In the genomic region with DNA sequence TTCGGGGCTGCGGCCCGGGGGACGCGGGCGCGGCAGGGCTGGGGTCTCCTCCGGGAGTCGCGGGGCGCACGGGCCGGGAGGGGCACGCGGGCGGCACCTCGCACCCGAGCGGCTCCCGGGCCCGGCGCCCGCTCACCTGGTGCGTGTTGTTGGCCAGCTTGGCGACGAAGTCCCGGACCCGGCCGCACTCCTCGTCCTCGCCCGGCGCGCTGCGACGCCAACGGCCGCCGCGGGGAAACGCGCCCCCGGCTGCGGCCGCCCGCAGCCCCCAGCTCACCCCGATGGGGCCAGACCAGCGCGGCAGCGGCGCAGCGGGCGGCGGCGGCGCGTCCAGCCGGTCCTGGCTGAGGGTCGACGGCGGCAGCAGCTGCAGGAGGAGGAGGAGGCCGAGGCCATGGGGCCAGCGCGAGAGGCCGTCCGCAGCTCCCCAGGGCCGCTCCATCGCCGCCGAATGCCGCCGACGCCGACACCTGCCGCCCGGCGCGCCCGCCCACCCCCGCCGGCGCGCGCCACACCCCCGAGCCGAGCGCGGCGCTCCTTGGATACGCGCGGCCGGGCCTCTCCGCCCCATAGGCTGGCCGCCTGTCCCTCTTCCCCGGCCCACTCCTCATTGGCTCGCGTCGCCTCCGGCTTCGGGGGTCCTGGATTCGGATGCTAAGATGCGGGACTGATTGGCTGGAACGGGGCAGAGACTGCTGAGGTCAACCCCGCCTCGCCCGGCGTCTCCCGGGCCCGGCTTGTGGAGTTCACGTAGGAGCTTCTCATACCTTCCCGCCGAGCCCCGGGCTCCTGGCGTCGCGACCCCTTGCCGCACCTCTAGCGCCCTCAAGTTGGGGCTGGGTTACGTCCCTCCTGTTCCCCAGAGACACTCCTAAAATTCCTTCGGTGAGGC, we compare ENCODE assay signal across 8 cellular contexts. TPM values are rescaled to one million over a fixed set of nuclear protein-coding genes. Genes with fewer than 3 reads are reported as not detected.
A peak's percentile ranks its signal among the peaks of the same experiment; 100 is the strongest.
DNase-seq lines count a peak whose midpoint lies in the region; ATAC-seq and TF ChIP-seq lines count a peak whose summit lies in the region.

Gene SORT1 (minus strand): TSS at position 468 of the 892 bp plus-strand sequence. CDS start 26 bp downstream, at position 442.

- H3K4me2 ChIP-seq in smooth muscle cell: peak within 1 kb of the TSS; percentile 92

- peaks cover 8% of the 10 kb centered on the region for H3K27me3 ChIP-seq in smooth muscle cell (ENCODE audit: low read depth)

- peaks cover 15% of the 10 kb centered on the region for H3F3A ChIP-seq in smooth muscle cell (ENCODE audit: low read depth)

- ATAC-seq in GM18517 (IDR thresholded peaks at IDR 0.05; ENCODE audit: unreplicated experiment) (peak; percentile 48), HG03135 (IDR thresholded peaks at IDR 0.05; ENCODE audit: unreplicated experiment) (peak; percentile 68)

- peak within 1 kb of the TSS; percentile 59 for H3K4me3 ChIP-seq in smooth muscle cell

- no peaks in the 10 kb centered on the region for H3K36me3 ChIP-seq in smooth muscle cell (ENCODE audit: low read depth)

- H2AFZ ChIP-seq in smooth muscle cell (ENCODE audit: low read depth): peak within 1 kb of the TSS; percentile 61

- H4K20me1 ChIP-seq in smooth muscle cell (ENCODE audit: low read depth): no peaks in the 10 kb centered on the region

- under 1% methylated on average over 58 of the region's 121 CpGs for WGBS in smooth muscle cell (ENCODE audit: low lambda C conversion rate)

- TF ChIP-seq CTCF in smooth muscle cell (IDR thresholded peaks at IDR 0.05; ENCODE audit: borderline replicate concordance, insufficient read depth, poor library complexity, severe bottlenecking): no peak

- H3K9ac ChIP-seq in smooth muscle cell (ENCODE audit: low read depth): no peak within 1 kb of the TSS

- H3K4me1 ChIP-seq in smooth muscle cell (ENCODE audit: low read depth): peaks cover 25% of the 10 kb centered on the region

- H3K79me2 ChIP-seq in smooth muscle cell (ENCODE audit: low read depth): peaks cover 10% of the 10 kb centered on the region

- no peaks in the 10 kb centered on the region for H3K9me3 ChIP-seq in smooth muscle cell (replicated peaks; ENCODE audit: low read depth)

- peak within 1 kb of the TSS; percentile 41 for H3K27ac ChIP-seq in smooth muscle cell (ENCODE audit: low read depth)

- peak; percentile 96 for DNase-seq in NCI-H2227 treated with DMSO at 0.1 percent for 48 hours (lab: John Stamatoyannopoulos, UW)
- peak; percentile 15 for DNase-seq in activated CD4-positive, alpha-beta T cell treated with anti-CD3 and anti-CD28 coated beads for 1 hour
- peak; percentile 92 for DNase-seq in cerebellar cortex (ENCODE audit: low spot score)
- DNase-seq in inferior parietal cortex (ENCODE audit: extremely low spot score): peak; percentile 95
- no peak for DNase-seq in smooth muscle cell (lab: John Stamatoyannopoulos, UW; ENCODE audit: unreplicated experiment)
- DNase-seq in SKM-1 (lab: John Stamatoyannopoulos, UW; ENCODE audit: unreplicated experiment): no peak

RNA-seq across cellular contexts. Expression of gene SORT1, which starts in this region (rescaled TPM):
- 28.7 and 31.4 TPM in 2 replicates for total RNA-seq in smooth muscle cell
- polyA plus RNA-seq in smooth muscle cell: 9.8 and 17.0 TPM in 2 replicates

Comparison
In these comparisons a context has a peak if more than half of its experiments do, and no peak if none do; other contexts are left out.
1. DNase-seq: peak in NCI-H2227 treated with DMSO at 0.1 percent for 48 hours (single experiment), activated CD4-positive, alpha-beta T cell treated with anti-CD3 and anti-CD28 coated beads for 1 hour (single experiment), cerebellar cortex (single experiment) and inferior parietal cortex (single experiment); none in smooth muscle cell (single experiment) and SKM-1 (single experiment).